Comparison of ENCODE assay signal across 10 cellular contexts in the genomic region with DNA sequence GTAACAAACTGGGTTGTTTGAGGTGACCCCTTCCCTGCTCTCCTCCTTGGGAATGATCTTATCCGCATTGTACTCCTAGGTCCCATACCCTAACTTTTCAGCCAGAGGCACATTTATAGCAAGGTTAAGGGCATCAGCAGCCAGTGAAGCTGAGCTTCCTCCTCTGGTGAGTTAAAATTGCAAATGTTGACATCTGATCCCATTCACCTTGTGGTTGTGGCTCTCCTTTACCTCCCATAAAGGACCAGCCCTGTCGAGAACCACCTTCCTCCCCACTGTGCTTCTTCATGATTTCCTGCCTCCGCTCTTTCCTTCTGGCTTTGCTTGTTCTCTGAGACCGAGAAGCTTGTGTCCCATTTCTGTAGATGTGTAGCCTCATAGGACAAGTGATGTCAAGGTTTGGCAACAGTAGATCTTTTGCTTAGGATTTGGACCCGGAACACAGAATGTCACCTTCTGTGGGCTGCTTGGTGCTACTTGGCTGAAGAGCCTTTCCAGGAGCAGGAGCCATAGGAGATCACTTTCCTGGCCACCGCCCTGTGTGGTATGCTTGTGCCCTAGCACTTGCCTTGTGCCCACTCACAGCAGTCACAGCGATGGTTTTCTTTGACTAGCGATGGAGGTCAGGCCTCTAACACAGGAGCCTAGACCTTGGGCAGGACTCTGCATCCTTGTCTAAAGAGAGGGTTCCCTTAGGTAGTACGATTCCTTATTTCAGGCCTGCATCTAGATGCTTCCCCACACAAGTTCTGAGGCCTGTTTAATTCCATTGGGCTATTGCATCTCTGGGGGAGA. TPM values are rescaled to one million over a fixed set of nuclear protein-coding genes. Genes with fewer than 3 reads are reported as not detected.
DNase-seq lines count a peak whose midpoint lies in the region; ATAC-seq and TF ChIP-seq lines count a peak whose summit lies in the region.
"Had no signal": no experiment of that assay in that cellular context is flagged by ENCODE, and none has a peak within 500 bp of the region (broad histone marks: within the 10 kb centered on the region; RNA-seq: fewer than 3 reads in every experiment).

No MANE protein-coding gene starts in this region.

- H3K9me2 ChIP-seq in GM23248 (ENCODE audit: insufficient read depth), result no peaks in the 10 kb centered on the region

- H3K27ac ChIP-seq in GM23248, result peak overlapping the region; percentile 84
- peak overlapping the region in 10 of 12 donors; percentile 14 to 81 (median 57) for H3K27ac ChIP-seq in heart left ventricle
- peak overlapping the region; percentile 11 for H3K27ac ChIP-seq in smooth muscle cell (ENCODE audit: low read depth)

- WGBS in GM23248 (ENCODE audit: low coverage in 1 of 2, low lambda C conversion rate in 2 of 2, missing lambda C conversion rate in 2 of 2), 2 experiments, result 71 to 74% methylated on average over 9 of the region's 9 CpGs
- WGBS in heart left ventricle, 4 donors, result 77 to 91% (median 89%) methylated on average over 9 of the region's 9 CpGs
- WGBS in smooth muscle cell (ENCODE audit: low lambda C conversion rate), result 92% methylated on average over 9 of the region's 9 CpGs

- peak overlapping the region; percentile 86 for H3K27ac Mint-ChIP-seq in activated CD8-positive, alpha-beta T cell treated with anti-CD3 and anti-CD28 coated beads for 36 hours
- H3K27ac Mint-ChIP-seq in Caco-2 (ENCODE audit: unreplicated experiment), result no peak overlapping the region

- no peak for DNase-seq in GM23248
- DNase-seq in activated CD8-positive, alpha-beta T cell treated with anti-CD3 and anti-CD28 coated beads for 36 hours, result no peak
- no peak for DNase-seq in heart left ventricle
- no peak for DNase-seq in smooth muscle cell (lab: John Stamatoyannopoulos, UW; ENCODE audit: unreplicated experiment)
- DNase-seq in NCI-H146 treated with DMSO at 0.1 percent for 48 hours (lab: John Stamatoyannopoulos, UW; ENCODE audit: unreplicated experiment), result no peak
- no peak for DNase-seq in stimulated activated CD4-positive, alpha-beta T cell treated with anti-CD3 and anti-CD28 coated beads, Interleukin-1b, Interleukin-23, amount 100 ng/mL, for 48 hours
- no peak for DNase-seq in NOMO-1 treated with DMSO at 0.1 percent for 48 hours (lab: John Stamatoyannopoulos, UW; ENCODE audit: unreplicated experiment)
- DNase-seq in Caco-2, result no peak
- DNase-seq: cortex of kidney had no signal

- H3K36me3 ChIP-seq in GM23248 (ENCODE audit: low read depth) (no peaks in the 10 kb centered on the region), heart left ventricle (no peaks in the 10 kb centered on the region), smooth muscle cell (ENCODE audit: low read depth) (no peaks in the 10 kb centered on the region), Caco-2 (ENCODE audit: control insufficient read depth, insufficient read depth, low read length) (no peaks in the 10 kb centered on the region; the same call in 1 of the 2 replicates)

- peaks cover 64% of the 10 kb centered on the region for H3K4me1 Mint-ChIP-seq in activated CD8-positive, alpha-beta T cell treated with anti-CD3 and anti-CD28 coated beads for 36 hours (ENCODE audit: low read depth)
- H3K4me1 Mint-ChIP-seq in Caco-2 (ENCODE audit: low read depth, unreplicated experiment), result peaks cover 6% of the 10 kb centered on the region

- no peak overlapping the region for H3K4me3 Mint-ChIP-seq in activated CD8-positive, alpha-beta T cell treated with anti-CD3 and anti-CD28 coated beads for 36 hours
- no peak overlapping the region for H3K4me3 Mint-ChIP-seq in Caco-2 (ENCODE audit: unreplicated experiment)

- H3K79me2 ChIP-seq in GM23248 (ENCODE audit: insufficient read depth) (peaks cover 99% of the 10 kb centered on the region), smooth muscle cell (ENCODE audit: low read depth) (peaks cover 100% of the 10 kb centered on the region)

- H3K4me1 ChIP-seq in GM23248 (ENCODE audit: insufficient read depth) (peaks cover 40% of the 10 kb centered on the region), heart left ventricle (peaks cover 0 to 69% (median 47%) of the 10 kb centered on the region in 12 donors), smooth muscle cell (ENCODE audit: low read depth) (no peaks in the 10 kb centered on the region), Caco-2 (no peaks in the 10 kb centered on the region)

- in situ Hi-C loops in GM23248 (cut with MboI), result no loop called here

- H4K20me1 ChIP-seq in GM23248 (ENCODE audit: insufficient read depth) (peaks cover 24% of the 10 kb centered on the region), smooth muscle cell (ENCODE audit: low read depth) (peaks cover 100% of the 10 kb centered on the region)

- BruUV-seq in Caco-2 (replicated peaks; lab: Mats Ljungman, UMichigan), result no TSS peak

- no peak overlapping the region for H3K4me3 ChIP-seq in GM23248
- no peak overlapping the region for H3K4me3 ChIP-seq in heart left ventricle
- no peak overlapping the region for H3K4me3 ChIP-seq in smooth muscle cell
- no peak overlapping the region for H3K4me3 ChIP-seq in Caco-2 (ENCODE audit: low read depth, low read length)

- no peaks in the 10 kb centered on the region for H3K27me3 ChIP-seq in GM23248 (replicated peaks; ENCODE audit: insufficient read depth)
- no peaks in the 10 kb centered on the region for H3K27me3 ChIP-seq in heart left ventricle
- no peaks in the 10 kb centered on the region for H3K27me3 ChIP-seq in smooth muscle cell (ENCODE audit: low read depth)
- H3K27me3 ChIP-seq in Caco-2 (replicated peaks; ENCODE audit: control insufficient read depth, insufficient read depth, low read length), result no peaks in the 10 kb centered on the region

- TF ChIP-seq POLR2A in heart left ventricle (IDR thresholded peaks at IDR 0.05), result no peak

- CTCF ChIA-PET in activated CD8-positive, alpha-beta T cell treated with anti-CD3 and anti-CD28 coated beads for 36 hours (lab: Charles Lee), result interaction anchor here (0.9 to 1.4 kb wide), 3 partner anchors 10 to 22 kb away, joined by 3 to 6 read pairs (median 3); no protein-coding TSS in a partner anchor
- CTCF ChIA-PET in Caco-2 (lab: Charles Lee), result interaction anchor here (0.6 kb wide), 1 partner anchor 49 kb away, joined by 3 read pairs; no protein-coding TSS in a partner anchor

- H3K9ac ChIP-seq in GM23248, result peak overlapping the region; percentile 47
- no peak overlapping the region for H3K9ac ChIP-seq in smooth muscle cell (ENCODE audit: low read depth)

- H3K4me2 ChIP-seq in GM23248 (ENCODE audit: unreplicated experiment), result peak overlapping the region; percentile 90
- H3K4me2 ChIP-seq in smooth muscle cell, result no peak overlapping the region

- H3K9me3 Mint-ChIP-seq in activated CD8-positive, alpha-beta T cell treated with anti-CD3 and anti-CD28 coated beads for 36 hours, result no peaks in the 10 kb centered on the region
- no peaks in the 10 kb centered on the region for H3K9me3 Mint-ChIP-seq in Caco-2 (ENCODE audit: unreplicated experiment)

- no peak for TF ChIP-seq CTCF in activated CD8-positive, alpha-beta T cell treated with anti-CD3 and anti-CD28 coated beads for 36 hours (IDR thresholded peaks at IDR 0.05)
- no peak for TF ChIP-seq CTCF in heart left ventricle (IDR thresholded peaks at IDR 0.05)
- TF ChIP-seq CTCF in smooth muscle cell (IDR thresholded peaks at IDR 0.05; ENCODE audit: borderline replicate concordance, insufficient read depth, poor library complexity, severe bottlenecking), result no peak
- TF ChIP-seq CTCF in Caco-2 (IDR thresholded peaks at IDR 0.05; ENCODE audit: insufficient read depth in 1 of 2, low read depth in 1 of 2, low read length in 1 of 2, severe bottlenecking in 1 of 2, unreplicated experiment in 1 of 2), result no peak

- H3K9me3 ChIP-seq in GM23248 (ENCODE audit: low read depth) (no peaks in the 10 kb centered on the region), heart left ventricle (no peaks in the 10 kb centered on the region), smooth muscle cell (replicated peaks; ENCODE audit: low read depth) (no peaks in the 10 kb centered on the region), Caco-2 (no peaks in the 10 kb centered on the region)

- H3F3A ChIP-seq in GM23248 (ENCODE audit: insufficient read depth) (peaks cover 44% of the 10 kb centered on the region), smooth muscle cell (ENCODE audit: low read depth) (no peaks in the 10 kb centered on the region)

- no peaks in the 10 kb centered on the region for H3K27me3 Mint-ChIP-seq in activated CD8-positive, alpha-beta T cell treated with anti-CD3 and anti-CD28 coated beads for 36 hours
- no peaks in the 10 kb centered on the region for H3K27me3 Mint-ChIP-seq in Caco-2 (ENCODE audit: insufficient read depth, unreplicated experiment)

- POLR2A ChIA-PET in activated CD8-positive, alpha-beta T cell treated with anti-CD3 and anti-CD28 coated beads for 36 hours (lab: Charles Lee), result interaction anchor here (0.6 to 3.4 kb wide), 5 partner anchors 8 to 127 kb away, joined by 3 to 14 read pairs (median 3); a partner anchor contains a TSS
- POLR2A ChIA-PET in Caco-2 (lab: Charles Lee), result no interaction called here

- no peak overlapping the region for H2AFZ ChIP-seq in GM23248
- H2AFZ ChIP-seq in smooth muscle cell (ENCODE audit: low read depth), result no peak overlapping the region

- intact Hi-C loops in activated CD8-positive, alpha-beta T cell treated with anti-CD3 and anti-CD28 coated beads for 36 hours (cut with micrococcal nuclease), result no loop called here
- intact Hi-C loops in heart left ventricle (cut with DNase I) (loop anchor here in 1 of 10 donors (1.0 kb wide), 1 partner anchor 18 kb away; no protein-coding TSS in a partner anchor), Caco-2 (cut with micrococcal nuclease; ENCODE audit: unreplicated experiment) (no loop called here)

- no peak for ATAC-seq in activated CD8-positive, alpha-beta T cell treated with anti-CD3 and anti-CD28 coated beads for 36 hours
- peak in 2 of 4 donors; percentile 8 to 10 for ATAC-seq in heart left ventricle

- peaks cover 24% of the 10 kb centered on the region for H3K36me3 Mint-ChIP-seq in activated CD8-positive, alpha-beta T cell treated with anti-CD3 and anti-CD28 coated beads for 36 hours (ENCODE audit: low read depth)
- H3K36me3 Mint-ChIP-seq in Caco-2 (ENCODE audit: insufficient read depth, unreplicated experiment), result peaks cover 20% of the 10 kb centered on the region

RNA-seq across cellular contexts. Expression of a gene that starts 18.8 kb away (rescaled TPM):
- total RNA-seq in GM23248 (2014; rRNA removed; shearing (Covaris generic)), result 78.8 and 92.6 TPM in 2 replicates
- polyA plus RNA-seq in GM23248 (2016; fragmentation: Nextera tagmentation; extraction: Ambion mirVana) (61.1 and 63.8 TPM in 2 replicates), heart left ventricle (100 to 1,000 TPM in 1 of 2 donors, 10 to 100 TPM in 1; 54.4 to 140 TPM), smooth muscle cell (52.8 and 56.4 TPM in 2 replicates)
- total RNA-seq in activated CD8-positive, alpha-beta T cell treated with anti-CD3 and anti-CD28 coated beads for 36 hours, result 100 to 1,000 TPM; 175 to 177 TPM
- total RNA-seq in heart left ventricle (100 to 1,000 TPM in 3 of 9 donors, 10 to 100 TPM in 6; 57.4 to 130 (median 94.4) TPM), smooth muscle cell (45.3 and 58.1 TPM in 2 replicates), Caco-2 (2022) (93.8 and 98.7 TPM in 2 replicates)

RNA-seq across cellular contexts. Expression of a gene that starts 33.6 kb away (rescaled TPM):
- total RNA-seq in GM23248 (2014; rRNA removed; shearing (Covaris generic)), result 20.2 and 27.8 TPM in 2 replicates
- polyA plus RNA-seq in GM23248 (2016; fragmentation: Nextera tagmentation; extraction: Ambion mirVana), result 16.9 and 17.1 TPM in 2 replicates
- 10 to 100 TPM; 19.8 to 21.3 TPM for total RNA-seq in activated CD8-positive, alpha-beta T cell treated with anti-CD3 and anti-CD28 coated beads for 36 hours
- total RNA-seq in heart left ventricle, result 10 to 100 TPM; 15.4 to 44.4 (median 22.9) TPM
- 10 to 100 TPM; 11.0 to 18.8 TPM for polyA plus RNA-seq in heart left ventricle
- 14.7 and 16.5 TPM in 2 replicates for total RNA-seq in smooth muscle cell
- polyA plus RNA-seq in smooth muscle cell, result 19.3 and 22.6 TPM in 2 replicates
- 11.3 TPM in 2 replicates for total RNA-seq in Caco-2 (2022)

RNA-seq across cellular contexts. Expression of a gene that starts 51.4 kb away (rescaled TPM):
- not detected in 2 replicates for total RNA-seq in GM23248 (2014; rRNA removed; shearing (Covaris generic))
- not detected in 2 replicates for polyA plus RNA-seq in GM23248 (2016; fragmentation: Nextera tagmentation; extraction: Ambion mirVana)
- total RNA-seq in activated CD8-positive, alpha-beta T cell treated with anti-CD3 and anti-CD28 coated beads for 36 hours, result not detected
- not detected for total RNA-seq in heart left ventricle
- under 1 TPM; 0.06 to 0.08 TPM for polyA plus RNA-seq in heart left ventricle
- total RNA-seq in smooth muscle cell, result not detected in 2 replicates
- 0.07 TPM in 1 of 2 replicates, not detected in the other for polyA plus RNA-seq in smooth muscle cell
- not detected in 2 replicates for total RNA-seq in Caco-2 (2022)
- total RNA-seq: posterior vena cava had no signal

RNA-seq across cellular contexts. Expression of a gene that starts 54.7 kb away (rescaled TPM):
- 112 and 117 TPM in 2 replicates for total RNA-seq in GM23248 (2014; rRNA removed; shearing (Covaris generic))
- polyA plus RNA-seq in GM23248 (2016; fragmentation: Nextera tagmentation; extraction: Ambion mirVana) (102 and 106 TPM in 2 replicates), heart left ventricle (10 to 100 TPM; 11.2 to 19.7 TPM), smooth muscle cell (49.5 and 60.4 TPM in 2 replicates)
- 10 to 100 TPM; 53.1 to 54.7 TPM for total RNA-seq in activated CD8-positive, alpha-beta T cell treated with anti-CD3 and anti-CD28 coated beads for 36 hours
- total RNA-seq in heart left ventricle (10 to 100 TPM; 10.7 to 53.0 (median 12.1) TPM), smooth muscle cell (60.0 and 61.4 TPM in 2 replicates), Caco-2 (2022) (28.4 and 29.4 TPM in 2 replicates)

Comparison
In these comparisons a context has a peak if more than half of its experiments do, and no peak if none do; other contexts are left out.
1. H3K27ac ChIP-seq: peak in every context shown above with its lines; median percentile 84 in GM23248; 57 in heart left ventricle; 11 in smooth muscle cell.